In genomic region chr10:119305860-119306513, GRCh38 we compare ENCODE assay signal across 8 cellular contexts.
DNase-seq lines count a peak whose midpoint lies in the region; ATAC-seq and TF ChIP-seq lines count a peak whose summit lies in the region.

No MANE protein-coding gene starts in this region.

- no peak overlapping the region for H3K27ac ChIP-seq in fibroblast of lung (ENCODE audit: insufficient read depth, low read length)

- H4K20me1 ChIP-seq in fibroblast of lung (ENCODE audit: control insufficient read depth, extremely low read depth, insufficient read depth, low read length), result no peaks in the 10 kb centered on the region

- peak; percentile 46 for ATAC-seq in HG02970 (IDR thresholded peaks at IDR 0.05; ENCODE audit: low FRiP score, unreplicated experiment)

- no peaks in the 10 kb centered on the region for H3K27me3 ChIP-seq in fibroblast of lung (ENCODE audit: control insufficient read depth, insufficient read depth, low read length)

- H3K4me2 ChIP-seq in fibroblast of lung (ENCODE audit: extremely low read depth, insufficient read depth, low read length), result no peak overlapping the region

- H3K79me2 ChIP-seq in fibroblast of lung (ENCODE audit: control insufficient read depth, insufficient read depth, low read length), result peaks cover 67% of the 10 kb centered on the region

- no peak overlapping the region for H3K9ac ChIP-seq in fibroblast of lung (ENCODE audit: insufficient read depth, low read length)

- peaks cover 16% of the 10 kb centered on the region for H3K4me1 ChIP-seq in fibroblast of lung (ENCODE audit: control insufficient read depth, extremely low read depth, insufficient read depth, low read length)

- DNase-seq in NCI-H1417 (lab: John Stamatoyannopoulos, UW), result peak in 2 of 3 experiments; percentile 1 to 6
- no peak for DNase-seq in NCI-H1417 treated with DMSO at 0.1 percent for 48 hours (lab: John Stamatoyannopoulos, UW)
- peak; percentile 88 for DNase-seq in NOMO-1 treated with DMSO at 0.1 percent for 48 hours (lab: John Stamatoyannopoulos, UW; ENCODE audit: unreplicated experiment)
- peak; percentile 85 for DNase-seq in activated CD8-positive, alpha-beta memory T cell treated with anti-CD3 and anti-CD28 coated beads, Interleukin-2, amount 50 U/mL, for 48 hours
- DNase-seq in fibroblast of lung (ENCODE audit: low read depth in 2 of 2), result peak; percentile 91 to 99
- peak; percentile 100 for DNase-seq in renal cortical epithelial cell (ENCODE audit: low read depth)
- no peak for DNase-seq in NCI-H510A treated with DMSO at 0.1 percent for 48 hours (lab: John Stamatoyannopoulos, UW)

- H2AFZ ChIP-seq in fibroblast of lung (ENCODE audit: low read length), result no peak overlapping the region

- TF ChIP-seq CTCF in fibroblast of lung (conservative IDR thresholded peaks at IDR 0.05 in 1 of 2, IDR thresholded peaks at IDR 0.05 in 1 of 2; ENCODE audit: low read depth in 1 of 2, low read length in 2 of 2), result no peak

- no peaks in the 10 kb centered on the region for H3K36me3 ChIP-seq in fibroblast of lung (ENCODE audit: control insufficient read depth, insufficient read depth, low read length)

- H3K9me3 ChIP-seq in fibroblast of lung (ENCODE audit: control insufficient read depth, insufficient read depth, low read depth, low read length), result no peaks in the 10 kb centered on the region

- no peak overlapping the region for H3K4me3 ChIP-seq in fibroblast of lung (replicated peaks in 1 of 4; ENCODE audit: control extremely low read depth in 1 of 4, insufficient read depth in 1 of 4, low read depth in 3 of 4, low read length in 4 of 4)

Comparison
In these comparisons a context has a peak if more than half of its experiments do, and no peak if none do; other contexts are left out.
1. DNase-seq: peak in NCI-H1417 (2 of 3), NOMO-1 treated with DMSO at 0.1 percent for 48 hours (single experiment), activated CD8-positive, alpha-beta memory T cell treated with anti-CD3 and anti-CD28 coated beads, Interleukin-2, amount 50 U/mL, for 48 hours (single experiment), fibroblast of lung (2 of 2) and renal cortical epithelial cell (single experiment); none in NCI-H1417 treated with DMSO at 0.1 percent for 48 hours (single experiment) and NCI-H510A treated with DMSO at 0.1 percent for 48 hours (single experiment).